Comparison of ENCODE assay signal across 2 cellular contexts in the genomic region with DNA sequence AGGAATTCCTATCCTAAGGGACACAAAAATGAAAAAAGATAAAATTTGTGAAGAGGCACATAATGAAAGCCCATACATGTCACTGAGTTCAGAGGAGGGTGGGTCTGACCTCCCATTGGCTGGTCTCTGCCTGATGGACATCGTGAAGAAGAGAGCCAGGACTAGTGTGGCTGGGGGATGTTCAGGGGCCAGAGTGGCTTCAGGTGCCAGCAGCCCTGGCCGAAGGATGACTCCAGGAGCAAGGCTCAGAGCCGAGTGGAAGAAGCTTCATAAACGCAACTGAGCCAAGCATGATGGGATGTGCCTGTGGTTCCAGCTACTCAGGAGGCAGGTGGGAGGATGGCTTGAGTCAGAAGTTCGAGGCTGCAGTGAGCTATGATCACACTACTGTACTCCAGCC.
TF ChIP-seq lines count a peak whose summit lies in the region.

No MANE protein-coding gene starts in this region.

TF ChIP-seq in GM23338, 12 proteins besides CTCF, POLR2A, EP300 and RAD21:
- TF ChIP-seq ZNF114 (CRISPR knock-in tag; IDR thresholded peaks at IDR 0.05) (no peak), POLR2AphosphoS5 (IDR thresholded peaks at IDR 0.05; ENCODE audit: low read depth) (no peak), EZH2 (IDR thresholded peaks at IDR 0.05; ENCODE audit: low read depth, unreplicated experiment) (no peak)
- TF ChIP-seq, protein P1, sequence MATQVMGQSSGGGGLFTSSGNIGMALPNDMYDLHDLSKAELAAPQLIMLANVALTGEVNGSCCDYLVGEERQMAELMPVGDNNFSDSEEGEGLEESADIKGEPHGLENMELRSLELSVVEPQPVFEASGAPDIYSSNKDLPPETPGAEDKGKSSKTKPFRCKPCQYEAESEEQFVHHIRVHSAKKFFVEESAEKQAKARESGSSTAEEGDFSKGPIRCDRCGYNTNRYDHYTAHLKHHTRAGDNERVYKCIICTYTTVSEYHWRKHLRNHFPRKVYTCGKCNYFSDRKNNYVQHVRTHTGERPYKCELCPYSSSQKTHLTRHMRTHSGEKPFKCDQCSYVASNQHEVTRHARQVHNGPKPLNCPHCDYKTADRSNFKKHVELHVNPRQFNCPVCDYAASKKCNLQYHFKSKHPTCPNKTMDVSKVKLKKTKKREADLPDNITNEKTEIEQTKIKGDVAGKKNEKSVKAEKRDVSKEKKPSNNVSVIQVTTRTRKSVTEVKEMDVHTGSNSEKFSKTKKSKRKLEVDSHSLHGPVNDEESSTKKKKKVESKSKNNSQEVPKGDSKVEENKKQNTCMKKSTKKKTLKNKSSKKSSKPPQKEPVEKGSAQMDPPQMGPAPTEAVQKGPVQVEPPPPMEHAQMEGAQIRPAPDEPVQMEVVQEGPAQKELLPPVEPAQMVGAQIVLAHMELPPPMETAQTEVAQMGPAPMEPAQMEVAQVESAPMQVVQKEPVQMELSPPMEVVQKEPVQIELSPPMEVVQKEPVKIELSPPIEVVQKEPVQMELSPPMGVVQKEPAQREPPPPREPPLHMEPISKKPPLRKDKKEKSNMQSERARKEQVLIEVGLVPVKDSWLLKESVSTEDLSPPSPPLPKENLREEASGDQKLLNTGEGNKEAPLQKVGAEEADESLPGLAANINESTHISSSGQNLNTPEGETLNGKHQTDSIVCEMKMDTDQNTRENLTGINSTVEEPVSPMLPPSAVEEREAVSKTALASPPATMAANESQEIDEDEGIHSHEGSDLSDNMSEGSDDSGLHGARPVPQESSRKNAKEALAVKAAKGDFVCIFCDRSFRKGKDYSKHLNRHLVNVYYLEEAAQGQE (IDR thresholded peaks at IDR 0.05; ENCODE audit: unreplicated experiment), result no peak

TF ChIP-seq in SK-N-SH treated with all-trans-retinoic acid at 6 μM for 48 hours, 23 proteins besides CTCF, POLR2A, EP300 and RAD21:
- TF ChIP-seq TOX (CRISPR knock-in tag; IDR thresholded peaks at IDR 0.05; ENCODE audit: borderline replicate concordance) (no peak), CSDC2 (CRISPR knock-in tag; IDR thresholded peaks at IDR 0.05) (no peak), PPARA (CRISPR knock-in tag; IDR thresholded peaks at IDR 0.05; ENCODE audit: borderline replicate concordance) (no peak), ZNF70 (CRISPR knock-in tag; IDR thresholded peaks at IDR 0.05) (no peak), ZFP30 (CRISPR knock-in tag; IDR thresholded peaks at IDR 0.05) (no peak), OSR1 (CRISPR knock-in tag; IDR thresholded peaks at IDR 0.05) (no peak), TCF4 (CRISPR knock-in tag; IDR thresholded peaks at IDR 0.05; ENCODE audit: borderline replicate concordance) (no peak), ARNTL (CRISPR knock-in tag; IDR thresholded peaks at IDR 0.05; ENCODE audit: borderline replicate concordance, low read depth) (no peak), SNAI2 (CRISPR knock-in tag; IDR thresholded peaks at IDR 0.05) (no peak), ESRRG (CRISPR knock-in tag; IDR thresholded peaks at IDR 0.05) (no peak)
- TF ChIP-seq, protein P2, sequence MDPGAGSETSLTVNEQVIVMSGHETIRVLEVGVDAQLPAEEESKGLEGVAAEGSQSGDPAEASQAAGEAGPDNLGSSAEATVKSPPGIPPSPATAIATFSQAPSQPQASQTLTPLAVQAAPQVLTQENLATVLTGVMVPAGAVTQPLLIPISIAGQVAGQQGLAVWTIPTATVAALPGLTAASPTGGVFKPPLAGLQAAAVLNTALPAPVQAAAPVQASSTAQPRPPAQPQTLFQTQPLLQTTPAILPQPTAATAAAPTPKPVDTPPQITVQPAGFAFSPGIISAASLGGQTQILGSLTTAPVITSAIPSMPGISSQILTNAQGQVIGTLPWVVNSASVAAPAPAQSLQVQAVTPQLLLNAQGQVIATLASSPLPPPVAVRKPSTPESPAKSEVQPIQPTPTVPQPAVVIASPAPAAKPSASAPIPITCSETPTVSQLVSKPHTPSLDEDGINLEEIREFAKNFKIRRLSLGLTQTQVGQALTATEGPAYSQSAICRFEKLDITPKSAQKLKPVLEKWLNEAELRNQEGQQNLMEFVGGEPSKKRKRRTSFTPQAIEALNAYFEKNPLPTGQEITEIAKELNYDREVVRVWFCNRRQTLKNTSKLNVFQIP (CRISPR knock-in tag; IDR thresholded peaks at IDR 0.05; ENCODE audit: borderline replicate concordance, low read depth), result no peak
- TF ChIP-seq, protein P3, sequence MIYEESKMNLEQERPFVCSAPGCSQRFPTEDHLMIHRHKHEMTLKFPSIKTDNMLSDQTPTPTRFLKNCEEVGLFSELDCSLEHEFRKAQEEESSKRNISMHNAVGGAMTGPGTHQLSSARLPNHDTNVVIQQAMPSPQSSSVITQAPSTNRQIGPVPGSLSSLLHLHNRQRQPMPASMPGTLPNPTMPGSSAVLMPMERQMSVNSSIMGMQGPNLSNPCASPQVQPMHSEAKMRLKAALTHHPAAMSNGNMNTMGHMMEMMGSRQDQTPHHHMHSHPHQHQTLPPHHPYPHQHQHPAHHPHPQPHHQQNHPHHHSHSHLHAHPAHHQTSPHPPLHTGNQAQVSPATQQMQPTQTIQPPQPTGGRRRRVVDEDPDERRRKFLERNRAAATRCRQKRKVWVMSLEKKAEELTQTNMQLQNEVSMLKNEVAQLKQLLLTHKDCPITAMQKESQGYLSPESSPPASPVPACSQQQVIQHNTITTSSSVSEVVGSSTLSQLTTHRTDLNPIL (CRISPR knock-in tag; IDR thresholded peaks at IDR 0.05; ENCODE audit: low read depth), result no peak
